23 cellular contexts compared by ENCODE assay signal in the genomic region with DNA sequence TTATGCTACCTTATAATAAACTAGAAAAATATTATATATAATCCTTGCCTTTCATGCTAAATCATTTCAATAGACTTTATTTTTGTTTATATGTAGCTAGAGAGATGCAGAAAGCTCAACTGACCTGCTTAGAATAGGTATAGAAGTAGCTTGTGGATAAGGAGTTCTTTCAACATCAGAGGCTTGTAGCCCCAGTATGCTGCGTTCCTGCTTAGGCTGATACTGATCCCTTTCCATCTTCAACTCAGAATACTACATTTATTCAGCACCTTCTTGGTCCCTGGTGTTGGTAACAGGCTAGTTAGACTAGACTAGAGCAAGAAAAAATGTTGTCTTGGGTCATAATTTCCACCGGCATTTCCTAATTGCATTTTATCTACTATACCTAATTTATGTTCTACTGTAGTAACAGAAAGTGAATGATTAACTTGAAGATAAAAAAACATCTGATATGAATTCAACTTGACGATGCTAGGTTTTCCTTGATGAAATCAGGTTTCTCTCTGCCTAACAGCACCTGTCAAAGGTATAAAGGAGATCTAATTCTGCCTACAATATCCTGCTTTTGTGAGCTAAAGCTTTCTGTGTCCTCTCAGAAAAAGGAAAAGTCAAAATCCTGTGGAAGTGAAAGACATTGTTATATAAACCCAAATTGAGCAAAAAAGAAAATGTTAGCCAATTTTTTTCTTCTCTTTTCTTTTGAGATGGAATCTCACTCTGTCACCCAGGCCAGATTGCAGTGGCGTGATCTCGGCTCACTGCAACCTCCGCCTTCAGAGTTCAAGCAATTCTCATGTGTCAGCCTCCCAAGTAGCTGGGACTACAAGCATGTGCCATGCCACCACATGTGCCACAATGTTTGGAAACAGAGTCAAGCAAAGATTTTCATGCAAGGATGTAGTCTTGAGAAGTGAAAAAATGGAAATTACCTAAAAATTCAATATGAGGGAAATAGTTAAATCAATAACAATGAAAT. TPM values are rescaled to one million over a fixed set of nuclear protein-coding genes. Genes with fewer than 3 reads are reported as not detected.
DNase-seq lines count a peak whose midpoint lies in the region; ATAC-seq, FAIRE-seq and TF ChIP-seq lines count a peak whose summit lies in the region.
"Had no signal": no experiment of that assay in that cellular context is flagged by ENCODE, and none has a peak within 500 bp of the region (broad histone marks: within the 10 kb centered on the region; RNA-seq: fewer than 3 reads in every experiment).

No MANE protein-coding gene starts in this region.

- H3K79me2 ChIP-seq in parathyroid adenoma, result peaks cover 3% of the 10 kb centered on the region

- CTCF ChIA-PET in A549 (lab: Yijun Ruan, JAX) (interaction anchor here (0.6 kb wide), 1 partner anchor 46 kb away, joined by 3 read pairs; no protein-coding TSS in a partner anchor), T-cell (lab: Charles Lee) (interaction anchor here (0.7 to 1.8 kb wide), 6 partner anchors 9 to 732 kb away, joined by 3 to 5 read pairs (median 4); no protein-coding TSS in a partner anchor)

- DNase-seq in A549 (ENCODE audit: low read depth in 1 of 2, low spot score in 1 of 2) (no peak), T-cell (no peak), left colon (no peak), hypothalamus (lab: John Stamatoyannopoulos, UW) (no peak), H7 (no peak)
- DNase-seq in activated CD8-positive, alpha-beta memory T cell treated with anti-CD3 and anti-CD28 coated beads, Interleukin-2, amount 50 U/mL, for 4 hours, result no peak
- DNase-seq: activated effector memory CD4-positive, alpha-beta T cell treated with anti-CD3 and anti-CD28 coated beads, Interleukin-2, amount 50 U/mL, for 16 hours; amygdala; C1 segment of cervical spinal cord; glutamatergic neuron; KBM-7; left ventricle myocardium inferior; midbrain; NCI-H2171; NCI-H524; stimulated activated CD4-positive, alpha-beta T cell treated with anti-CD3 and anti-CD28 coated beads, Interleukin-4, amount 100 ng/mL, for 4 hours; T-helper 17 cell had no signal

- H3K4me1 Mint-ChIP-seq in T-cell, result peaks cover 36 to 45% (median 37%) of the 10 kb centered on the region in 3 donors

- FAIRE-seq in A549 (lab: Jason Lieb, UNC), result no peak

- TF ChIP-seq CTCF in A549 (IDR thresholded peaks at IDR 0.05) (no peak), parathyroid adenoma (IDR thresholded peaks at IDR 0.05) (no peak)

- H2AFZ ChIP-seq in parathyroid adenoma, result peak overlapping the region; percentile 40

- no peaks in the 10 kb centered on the region for H3K27me3 Mint-ChIP-seq in T-cell
- H3K27me3 Mint-ChIP-seq: stimulated activated naive CD8-positive, alpha-beta T cell treated with anti-CD3 and anti-CD28 coated beads, Interleukin-15, Interleukin-2, amounts not matched to agents 100 ng/mL and 50 ng/mL, for 24 hours; T-helper 17 cell had no signal

- TF ChIP-seq EP300 in A549 (IDR thresholded peaks at IDR 0.05), result no peak

- no peaks in the 10 kb centered on the region for H3K27me3 ChIP-seq in parathyroid adenoma (ENCODE audit: control insufficient read depth, insufficient read depth, low read length)
- no peaks in the 10 kb centered on the region for H3K27me3 ChIP-seq in H7 (ENCODE audit: control insufficient read depth, insufficient read depth, low read length)
- H3K27me3 ChIP-seq: cardiac muscle cell, SJSA1, tibial nerve had no signal

- no peaks in the 10 kb centered on the region for H3K36me3 ChIP-seq in parathyroid adenoma (ENCODE audit: control insufficient read depth, insufficient read depth, low read length)
- H3K36me3 ChIP-seq in H7 (replicated peaks; ENCODE audit: control insufficient read depth, insufficient read depth, low read length), result no peaks in the 10 kb centered on the region; the same call in 1 of the 2 replicates
- H3K36me3 ChIP-seq: cardiac muscle cell, SJSA1, tibial nerve had no signal

- H3K4me1 ChIP-seq in A549, result peaks cover 44% of the 10 kb centered on the region
- H3K4me1 ChIP-seq in parathyroid adenoma, result peaks cover 5% of the 10 kb centered on the region
- H3K4me1 ChIP-seq: SJSA1 had no signal

- POLR2A ChIA-PET in A549 (lab: Yijun Ruan, JAX) (no interaction called here), T-cell (lab: Charles Lee) (interaction anchor here in 1 of 2 donors (0.7 kb wide), 1 partner anchor 70 kb away, joined by 5 read pairs; no protein-coding TSS in a partner anchor)

- peaks cover 37% of the 10 kb centered on the region for H3K36me3 Mint-ChIP-seq in T-cell

- H3K9me3 ChIP-seq in A549 (no peaks in the 10 kb centered on the region), parathyroid adenoma (ENCODE audit: control insufficient read depth, low read length) (no peaks in the 10 kb centered on the region)
- H3K9me3 ChIP-seq: left ventricle myocardium inferior, SJSA1, tibial nerve had no signal

- no peaks in the 10 kb centered on the region for H3K9me3 Mint-ChIP-seq in T-cell
- H3K9me3 Mint-ChIP-seq: stimulated activated naive CD8-positive, alpha-beta T cell treated with anti-CD3 and anti-CD28 coated beads, Interleukin-15, Interleukin-2, amounts not matched to agents 100 ng/mL and 50 ng/mL, for 24 hours had no signal

- no peak for TF ChIP-seq RAD21 in A549 (conservative IDR thresholded peaks at IDR 0.05 in 1 of 2, IDR thresholded peaks at IDR 0.05 in 1 of 2)

- intact Hi-C loops in left colon (cut with DNase I, micrococcal nuclease), result no loop called here

- no peak for TF ChIP-seq POLR2A in A549 (IDR thresholded peaks at IDR 0.05; ENCODE audit: low read length)

- H3K4me3 ChIP-seq in A549 (no peak overlapping the region), parathyroid adenoma (ENCODE audit: low read depth, low read length) (no peak overlapping the region), H7 (ENCODE audit: insufficient read depth, low read depth, low read length) (no peak overlapping the region)
- H3K4me3 ChIP-seq: cardiac muscle cell, left ventricle myocardium inferior, SJSA1, tibial nerve had no signal

- peak overlapping the region; percentile 24; the same call in 2 of the 3 replicates for H3K4me2 ChIP-seq in A549
- no peak overlapping the region for H3K4me2 ChIP-seq in parathyroid adenoma (ENCODE audit: low read length)

- no peak overlapping the region for H3K9ac ChIP-seq in parathyroid adenoma

- 0 out of 6 replicates have a peak, but pooled peaks of 1 of the 2 experiments have one; percentile 33 for ATAC-seq in A549
- no peak for ATAC-seq in T-cell (replicated peaks in 1 of 4)
- ATAC-seq in left colon, result peak; percentile 88
- no peak for ATAC-seq in HG02840 (IDR thresholded peaks at IDR 0.05; ENCODE audit: low FRiP score, unreplicated experiment)
- ATAC-seq: T-helper 17 cell had no signal

- H3K27ac Mint-ChIP-seq in T-cell, result peak overlapping the region; percentile 66 to 72
- H3K27ac Mint-ChIP-seq: T-helper 17 cell had no signal

- H3K27ac ChIP-seq in A549, result peak overlapping the region in 1 of 2 experiments; percentile 31; a peak in 3 of 6 replicates
- H3K27ac ChIP-seq in parathyroid adenoma, result peak overlapping the region; percentile 33
- H3K27ac ChIP-seq: cardiac muscle cell, left ventricle myocardium inferior, SJSA1, tibial nerve had no signal

- H3K4me3 Mint-ChIP-seq in T-cell, result no peak overlapping the region
- H3K4me3 Mint-ChIP-seq: stimulated activated naive CD8-positive, alpha-beta T cell treated with anti-CD3 and anti-CD28 coated beads, Interleukin-15, Interleukin-2, amounts not matched to agents 100 ng/mL and 50 ng/mL, for 24 hours; T-helper 17 cell had no signal

- WGBS in A549 (ENCODE audit: missing lambda C conversion rate), result 70% methylated on average over 6 of the region's 6 CpGs

TF ChIP-seq in A549, 52 proteins besides CTCF, POLR2A, EP300 and RAD21 (continues in another document):
- TF ChIP-seq ESRRA (IDR thresholded peaks at IDR 0.05; ENCODE audit: borderline replicate concordance, low read length) (no peak), TFCP2L1 (CRISPR knock-in tag; IDR thresholded peaks at IDR 0.05) (no peak), HOXB5 (CRISPR knock-in tag; IDR thresholded peaks at IDR 0.05) (no peak)
- TF ChIP-seq, protein P1, sequence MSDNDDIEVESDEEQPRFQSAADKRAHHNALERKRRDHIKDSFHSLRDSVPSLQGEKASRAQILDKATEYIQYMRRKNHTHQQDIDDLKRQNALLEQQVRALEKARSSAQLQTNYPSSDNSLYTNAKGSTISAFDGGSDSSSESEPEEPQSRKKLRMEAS (IDR thresholded peaks at IDR 0.05), result no peak
- TF ChIP-seq, protein P2, sequence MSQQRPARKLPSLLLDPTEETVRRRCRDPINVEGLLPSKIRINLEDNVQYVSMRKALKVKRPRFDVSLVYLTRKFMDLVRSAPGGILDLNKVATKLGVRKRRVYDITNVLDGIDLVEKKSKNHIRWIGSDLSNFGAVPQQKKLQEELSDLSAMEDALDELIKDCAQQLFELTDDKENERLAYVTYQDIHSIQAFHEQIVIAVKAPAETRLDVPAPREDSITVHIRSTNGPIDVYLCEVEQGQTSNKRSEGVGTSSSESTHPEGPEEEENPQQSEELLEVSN (IDR thresholded peaks at IDR 0.05; ENCODE audit: borderline replicate concordance, low read depth), result no peak

RNA-seq across cellular contexts. Expression of a gene that starts 5.8 kb away (rescaled TPM):
- polyA plus RNA-seq in A549 (2011; rRNA removed) (39.9 and 50.4 TPM in 2 replicates), A549 (2017; fragmentation: RNase III; extraction: RNeasy Plus Mini Kit Qiagen cat#74134 plus additional on column Dnase treatment) (16.8 to 17.1 TPM (median 16.9 TPM) in 3 replicates)
- polyA plus RNA-seq in A549 (2012; cell fraction: cytosol; rRNA removed), result 33.5 and 33.6 TPM in 2 replicates
- polyA plus RNA-seq in A549 (2012; cell fraction: nucleus; rRNA removed), result 10.0 and 14.7 TPM in 2 replicates
- 35.2 and 38.2 TPM in 2 replicates for polyA minus RNA-seq in A549 (2011; rRNA and poly(A)+ RNA removed)
- total RNA-seq in T-cell (10 to 100 TPM; 17.4 to 26.2 (median 20.6) TPM), left colon (10 to 100 TPM; 20.2 to 26.6 TPM)
- 12.1 and 15.1 TPM in 2 replicates for total RNA-seq in H7 (2014; rRNA removed; shearing (Covaris generic))

RNA-seq across cellular contexts. Expression of a gene that starts 5.9 kb away (rescaled TPM):
- 0.54 and 0.78 TPM in 2 replicates for polyA plus RNA-seq in A549 (2011; rRNA removed)
- polyA plus RNA-seq in A549 (2012; cell fraction: cytosol; rRNA removed), result 0.08 and 0.09 TPM in 2 replicates
- 0.04 and 0.26 TPM in 2 replicates for polyA plus RNA-seq in A549 (2012; cell fraction: nucleus; rRNA removed)
- polyA plus RNA-seq in A549 (2017; fragmentation: RNase III; extraction: RNeasy Plus Mini Kit Qiagen cat#74134 plus additional on column Dnase treatment), result 0.80 to 0.82 TPM (median 0.81 TPM) in 3 replicates
- 0.62 and 0.63 TPM in 2 replicates for polyA minus RNA-seq in A549 (2011; rRNA and poly(A)+ RNA removed)
- 1 to 10 TPM; 1.8 to 4.3 (median 3.1) TPM for total RNA-seq in T-cell
- total RNA-seq in left colon, result under 1 TPM; 0.22 to 0.37 TPM
- 0.42 and 1.1 TPM in 2 replicates for total RNA-seq in H7 (2014; rRNA removed; shearing (Covaris generic))

RNA-seq across cellular contexts. Expression of a gene that starts 33.4 kb away (rescaled TPM):
- polyA plus RNA-seq in A549 (2011; rRNA removed), result 430 and 619 TPM in 2 replicates
- polyA plus RNA-seq in A549 (2012; cell fraction: cytosol; rRNA removed), result 127 and 133 TPM in 2 replicates
- 204 and 220 TPM in 2 replicates for polyA plus RNA-seq in A549 (2012; cell fraction: nucleus; rRNA removed)
- 209 to 222 TPM (median 217 TPM) in 3 replicates for polyA plus RNA-seq in A549 (2017; fragmentation: RNase III; extraction: RNeasy Plus Mini Kit Qiagen cat#74134 plus additional on column Dnase treatment)
- polyA minus RNA-seq in A549 (2011; rRNA and poly(A)+ RNA removed), result 425 and 452 TPM in 2 replicates
- 100 to 1,000 TPM; 187 to 219 (median 202) TPM for total RNA-seq in T-cell
- total RNA-seq in left colon, result 100 to 1,000 TPM; 163 to 189 TPM
- total RNA-seq in H7 (2014; rRNA removed; shearing (Covaris generic)), result 496 and 523 TPM in 2 replicates
